ENCODE assay signal across 14 cellular contexts in the genomic region with DNA sequence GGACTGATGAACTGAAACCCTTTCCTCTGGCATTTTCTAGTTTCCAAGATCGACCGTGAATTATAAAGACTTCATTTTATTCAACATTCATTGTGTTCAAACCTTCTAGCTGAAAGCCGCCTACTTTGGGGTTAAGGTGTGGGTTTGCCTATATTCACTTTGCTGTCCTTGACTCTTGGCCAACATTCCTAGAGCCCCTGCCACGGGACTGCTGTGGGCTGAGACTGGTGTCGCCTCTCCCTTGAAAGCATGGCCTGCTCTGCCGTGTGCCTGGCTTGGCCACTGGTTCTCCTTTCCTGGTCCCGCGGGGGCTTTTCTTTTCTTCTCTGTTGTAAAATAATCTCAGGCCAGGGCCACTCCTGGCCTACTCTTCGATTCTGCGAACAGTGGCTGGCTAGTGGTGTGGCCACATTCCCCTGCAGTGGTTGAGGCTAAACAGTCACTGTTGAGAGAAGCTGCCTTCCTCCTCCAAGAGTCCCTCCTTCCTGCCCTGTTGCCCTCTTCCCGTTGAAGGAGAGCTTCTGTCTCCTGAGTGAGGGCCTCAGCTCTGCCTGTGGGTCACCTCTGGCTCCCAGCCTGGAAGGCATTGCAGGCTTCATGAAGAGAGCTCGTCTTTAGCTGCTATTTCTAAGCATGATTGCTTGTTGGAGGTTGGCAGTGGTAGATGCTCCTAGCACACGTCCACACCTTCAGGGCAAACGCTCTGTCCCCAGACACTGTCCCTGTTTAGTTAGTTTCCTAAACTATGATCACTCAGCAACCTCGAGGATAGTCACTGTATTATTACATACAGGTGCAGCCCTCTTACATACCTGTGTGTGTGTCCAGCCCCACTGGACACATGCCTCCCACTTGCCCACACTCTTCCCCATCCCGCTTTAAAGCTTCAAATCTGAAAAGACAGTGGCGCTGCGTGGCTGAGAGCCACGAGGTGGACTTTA.
A peak's percentile ranks its signal among the peaks of the same experiment; 100 is the strongest.
DNase-seq lines count a peak whose midpoint lies in the region; ATAC-seq and TF ChIP-seq lines count a peak whose summit lies in the region.
"Had no signal": no experiment of that assay in that cellular context is flagged by ENCODE, and none has a peak within 500 bp of the region (broad histone marks: within the 10 kb centered on the region; RNA-seq: fewer than 3 reads in every experiment).

No MANE protein-coding gene starts in this region.

- H3K27me3 Mint-ChIP-seq in endodermal cell (ENCODE audit: insufficient read depth): no peaks in the 10 kb centered on the region
- H3K27me3 Mint-ChIP-seq in osteocyte (ENCODE audit: unreplicated experiment): no peaks in the 10 kb centered on the region

- no peak overlapping the region for H3K4me3 Mint-ChIP-seq in endodermal cell
- no peak overlapping the region for H3K4me3 Mint-ChIP-seq in osteocyte (ENCODE audit: unreplicated experiment)

- TF ChIP-seq CTCF in DND-41 (IDR thresholded peaks at IDR 0.05; ENCODE audit: borderline replicate concordance, extremely low read depth, low read length, poor library complexity, severe bottlenecking): no peak
- TF ChIP-seq CTCF in endodermal cell (conservative IDR thresholded peaks at IDR 0.05): no peak
- no peak for TF ChIP-seq CTCF in osteocyte (IDR thresholded peaks at IDR 0.05)
- TF ChIP-seq CTCF in GM13976 (IDR thresholded peaks at IDR 0.05; ENCODE audit: borderline replicate concordance, control extremely low read depth, extremely low read depth, insufficient read depth, missing control alignments): no peak

- H3K79me2 ChIP-seq in DND-41 (ENCODE audit: insufficient read depth, low read length): peaks cover 100% of the 10 kb centered on the region

- H3K27ac Mint-ChIP-seq in endodermal cell (peak overlapping the region; percentile 5), osteocyte (ENCODE audit: unreplicated experiment) (peak overlapping the region; percentile 31)

- ATAC-seq in DND-41 (ENCODE audit: insufficient read depth, low read depth): no peak

- peaks cover 65% of the 10 kb centered on the region for H3K4me1 ChIP-seq in DND-41 (ENCODE audit: insufficient read depth, low read length)
- H3K4me1 ChIP-seq in endodermal cell (ENCODE audit: control insufficient read depth, insufficient read depth, low read length): no peaks in the 10 kb centered on the region

- H3K9me3 Mint-ChIP-seq in endodermal cell (no peaks in the 10 kb centered on the region), osteocyte (ENCODE audit: unreplicated experiment) (no peaks in the 10 kb centered on the region)

- H3K27ac ChIP-seq in DND-41 (ENCODE audit: low read length) (peak overlapping the region; percentile 59), endodermal cell (ENCODE audit: low read depth, low read length) (no peak overlapping the region)

- no peak overlapping the region for H3K4me2 ChIP-seq in DND-41 (ENCODE audit: insufficient read depth, low read length)

- H3K4me1 Mint-ChIP-seq in endodermal cell (peaks cover 21% of the 10 kb centered on the region), osteocyte (ENCODE audit: unreplicated experiment) (peaks cover 72% of the 10 kb centered on the region)

- H3K4me3 ChIP-seq in DND-41 (ENCODE audit: low read depth in 1 of 2, low read length in 2 of 2): no peak overlapping the region
- no peak overlapping the region for H3K4me3 ChIP-seq in endodermal cell (ENCODE audit: low read length)

- H2AFZ ChIP-seq in DND-41 (ENCODE audit: low read depth, low read length): no peak overlapping the region

- H3K27me3 ChIP-seq in DND-41 (ENCODE audit: insufficient read depth, low read length, poor library complexity) (no peaks in the 10 kb centered on the region), endodermal cell (ENCODE audit: control insufficient read depth, insufficient read depth, low read length, poor library complexity, severe bottlenecking) (no peaks in the 10 kb centered on the region)

- H3K9me3 ChIP-seq in DND-41 (ENCODE audit: insufficient read depth, low read length, severe bottlenecking): no peaks in the 10 kb centered on the region
- H3K9me3 ChIP-seq in endodermal cell (ENCODE audit: control insufficient read depth, low read length): no peaks in the 10 kb centered on the region

- H3K36me3 ChIP-seq in DND-41 (ENCODE audit: insufficient read depth, low read length): peaks cover 75% of the 10 kb centered on the region
- no peaks in the 10 kb centered on the region for H3K36me3 ChIP-seq in endodermal cell (ENCODE audit: control insufficient read depth, insufficient read depth, low read length)

- H4K20me1 ChIP-seq in DND-41 (ENCODE audit: insufficient read depth, low read length): peaks cover 100% of the 10 kb centered on the region

- in situ Hi-C loops in GM13976 (cut with MboI; ENCODE audit: low sequenced_read_pairs, unreplicated experiment): no loop called here

- H3K36me3 Mint-ChIP-seq in endodermal cell (ENCODE audit: low read depth): peaks cover 2% of the 10 kb centered on the region
- H3K36me3 Mint-ChIP-seq in osteocyte (ENCODE audit: unreplicated experiment): peaks cover 4% of the 10 kb centered on the region

- DNase-seq in DND-41 (no peak), MV-4-11 (lab: John Stamatoyannopoulos, UW) (peak; percentile 38), endodermal cell (no peak), osteocyte (ENCODE audit: extremely low spot score, unreplicated experiment) (no peak), GM13976 (ENCODE audit: low spot score) (no peak), HuH-7.5 (ENCODE audit: low spot score) (no peak), occipital lobe (lab: John Stamatoyannopoulos, UW) (no peak)
- DNase-seq in stimulated activated CD8-positive, alpha-beta memory T cell treated with anti-CD3 and anti-CD28 coated beads, Interleukin-4, amount 100 ng/mL, for 48 hours: no peak
- DNase-seq: activated CD4-positive, alpha-beta T cell treated with anti-CD3 and anti-CD28 coated beads, Interleukin-2, amount 50 U/mL, for 48 hours; effector memory CD4-positive, alpha-beta T cell; mesendoderm; NCI-H2029 treated with DMSO at 0.1 percent for 48 hours; stimulated activated CD4-positive, alpha-beta T cell treated with anti-CD3 and anti-CD28 coated beads, Interleukin-12 subunit alpha, Interleukin-12 subunit beta, amount 100 ng/mL, for 4 hours; T-helper 9 cell had no signal

- 89 to 94% methylated on average over 12 to 19 of the region's 19 CpGs for WGBS in endodermal cell (ENCODE audit: insufficient coverage in 1 of 2, insufficient read length in 1 of 2), 2 experiments

- no peak overlapping the region for H3K9ac ChIP-seq in DND-41 (ENCODE audit: low read depth, low read length)
- H3K9ac ChIP-seq in endodermal cell (ENCODE audit: extremely low read depth, low read length, poor library complexity, severe bottlenecking): no peak overlapping the region
